Comparison of ENCODE assay signal across 26 cellular contexts in the genomic region with DNA sequence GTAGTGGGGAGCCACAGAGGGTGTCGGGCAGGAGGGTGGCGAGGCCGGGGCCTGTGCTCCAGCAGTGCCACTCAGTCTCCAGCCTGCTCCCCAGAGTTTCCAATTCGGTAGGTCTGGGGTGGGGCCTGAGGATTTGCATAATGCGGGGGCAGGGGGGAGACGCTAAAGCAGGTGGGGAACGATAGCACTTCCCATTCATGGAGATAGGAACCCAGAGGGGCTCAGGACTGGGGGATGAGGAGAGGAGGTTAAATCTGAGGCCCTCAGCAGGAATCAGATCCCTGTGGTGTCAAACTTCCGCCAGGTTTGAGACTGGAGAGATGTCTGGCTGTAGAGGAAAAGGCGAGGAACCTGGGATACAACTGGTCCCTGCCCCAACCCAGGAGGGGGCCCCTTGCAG. TPM values are rescaled to one million over a fixed set of nuclear protein-coding genes. Genes with fewer than 3 reads are reported as not detected.
"Had no signal": no experiment of that assay in that cellular context is flagged by ENCODE, and none has a peak within 500 bp of the region (broad histone marks: within the 10 kb centered on the region; RNA-seq: fewer than 3 reads in every experiment).

No MANE protein-coding gene starts in this region.

- H3K4me3 Mint-ChIP-seq: naive thymus-derived CD4-positive, alpha-beta T cell; stimulated activated naive B cell treated with anti-CD40 and anti-IgM and Interleukin-4, amounts not matched to agents 10 μg/mL and 1 μg/mL and 100 μg/mL, for 72 hours; stimulated activated naive CD8-positive, alpha-beta T cell treated with anti-CD3 and anti-CD28 coated beads, Interleukin-15, Interleukin-2, amounts not matched to agents 100 ng/mL and 50 ng/mL, for 24 hours had no signal

- H3K27ac Mint-ChIP-seq: naive thymus-derived CD4-positive, alpha-beta T cell; stimulated activated naive B cell treated with anti-CD40 and anti-IgM and Interleukin-4, amounts not matched to agents 10 μg/mL and 1 μg/mL and 100 μg/mL, for 72 hours; stimulated activated naive CD8-positive, alpha-beta T cell treated with anti-CD3 and anti-CD28 coated beads, Interleukin-15, Interleukin-2, amounts not matched to agents 100 ng/mL and 50 ng/mL, for 24 hours had no signal

- H3K4me3 ChIP-seq: dorsolateral prefrontal cortex, gastrocnemius medialis, heart left ventricle, hepatocyte, left lung, prostate gland, right atrium auricular region, sigmoid colon, suprapubic skin, transverse colon, upper lobe of right lung, uterus had no signal

- DNase-seq: dorsolateral prefrontal cortex; effector CD4-positive, alpha-beta T cell; gastrocnemius medialis; heart left ventricle; left cardiac atrium; left lung; mesenchymal stem cell; midbrain; naive thymus-derived CD4-positive, alpha-beta T cell; sigmoid colon; stimulated activated CD4-positive, alpha-beta T cell treated with anti-CD3 and anti-CD28 coated beads, Interleukin-4, amount 100 ng/mL, for 4 hours; stimulated activated naive B cell treated with anti-CD40 and anti-IgM and Interleukin-4, amounts not matched to agents 10 μg/mL and 1 μg/mL and 100 μg/mL, for 72 hours; transverse colon; upper lobe of right lung; uterus had no signal

- ATAC-seq: gastrocnemius medialis; heart left ventricle; left cardiac atrium; naive thymus-derived CD4-positive, alpha-beta T cell; upper lobe of right lung had no signal

- H3K27ac ChIP-seq: dorsolateral prefrontal cortex, gastrocnemius medialis, heart left ventricle, left lung, neutrophil, parathyroid adenoma, prostate gland, right atrium auricular region, sigmoid colon, suprapubic skin, transverse colon, upper lobe of right lung, uterus had no signal

- H3K4me1 ChIP-seq: gastrocnemius medialis, heart left ventricle, left lung, parathyroid adenoma, prostate gland, right atrium auricular region, sigmoid colon, suprapubic skin, transverse colon, upper lobe of right lung, uterus had no signal

- H3K9ac ChIP-seq: parathyroid adenoma had no signal

- H3K27me3 ChIP-seq: dorsolateral prefrontal cortex, gastrocnemius medialis, heart left ventricle, hepatocyte, left lung, neutrophil, right atrium auricular region, sigmoid colon, suprapubic skin, transverse colon, upper lobe of right lung, uterus had no signal

- H3K36me3 ChIP-seq: gastrocnemius medialis, heart left ventricle, left lung, neutrophil, prostate gland, right atrium auricular region, sigmoid colon, suprapubic skin, transverse colon, upper lobe of right lung, uterus had no signal

- H3K9me3 ChIP-seq: gastrocnemius medialis, heart left ventricle, left lung, neutrophil, prostate gland, right atrium auricular region, sigmoid colon, suprapubic skin, transverse colon, upper lobe of right lung, uterus had no signal

- H3K79me2 ChIP-seq: hepatocyte, parathyroid adenoma had no signal

- H3K27me3 Mint-ChIP-seq: stimulated activated naive CD8-positive, alpha-beta T cell treated with anti-CD3 and anti-CD28 coated beads, Interleukin-15, Interleukin-2, amounts not matched to agents 100 ng/mL and 50 ng/mL, for 24 hours had no signal

- FAIRE-seq: colon, islet of Langerhans had no signal

- H3K36me3 Mint-ChIP-seq: naive thymus-derived CD4-positive, alpha-beta T cell; stimulated activated naive B cell treated with anti-CD40 and anti-IgM and Interleukin-4, amounts not matched to agents 10 μg/mL and 1 μg/mL and 100 μg/mL, for 72 hours had no signal

- H2AFZ ChIP-seq: hepatocyte, parathyroid adenoma had no signal

- H3K9me3 Mint-ChIP-seq: naive thymus-derived CD4-positive, alpha-beta T cell; stimulated activated naive B cell treated with anti-CD40 and anti-IgM and Interleukin-4, amounts not matched to agents 10 μg/mL and 1 μg/mL and 100 μg/mL, for 72 hours; stimulated activated naive CD8-positive, alpha-beta T cell treated with anti-CD3 and anti-CD28 coated beads, Interleukin-15, Interleukin-2, amounts not matched to agents 100 ng/mL and 50 ng/mL, for 24 hours had no signal

- H3K4me2 ChIP-seq: hepatocyte had no signal

RNA-seq across cellular contexts. Expression of gene WNT11, which starts 29.8 kb away (rescaled TPM):
- total RNA-seq: fibroblast of villous mesenchyme, glomerular endothelial cell had no signal
